In the genomic region with DNA sequence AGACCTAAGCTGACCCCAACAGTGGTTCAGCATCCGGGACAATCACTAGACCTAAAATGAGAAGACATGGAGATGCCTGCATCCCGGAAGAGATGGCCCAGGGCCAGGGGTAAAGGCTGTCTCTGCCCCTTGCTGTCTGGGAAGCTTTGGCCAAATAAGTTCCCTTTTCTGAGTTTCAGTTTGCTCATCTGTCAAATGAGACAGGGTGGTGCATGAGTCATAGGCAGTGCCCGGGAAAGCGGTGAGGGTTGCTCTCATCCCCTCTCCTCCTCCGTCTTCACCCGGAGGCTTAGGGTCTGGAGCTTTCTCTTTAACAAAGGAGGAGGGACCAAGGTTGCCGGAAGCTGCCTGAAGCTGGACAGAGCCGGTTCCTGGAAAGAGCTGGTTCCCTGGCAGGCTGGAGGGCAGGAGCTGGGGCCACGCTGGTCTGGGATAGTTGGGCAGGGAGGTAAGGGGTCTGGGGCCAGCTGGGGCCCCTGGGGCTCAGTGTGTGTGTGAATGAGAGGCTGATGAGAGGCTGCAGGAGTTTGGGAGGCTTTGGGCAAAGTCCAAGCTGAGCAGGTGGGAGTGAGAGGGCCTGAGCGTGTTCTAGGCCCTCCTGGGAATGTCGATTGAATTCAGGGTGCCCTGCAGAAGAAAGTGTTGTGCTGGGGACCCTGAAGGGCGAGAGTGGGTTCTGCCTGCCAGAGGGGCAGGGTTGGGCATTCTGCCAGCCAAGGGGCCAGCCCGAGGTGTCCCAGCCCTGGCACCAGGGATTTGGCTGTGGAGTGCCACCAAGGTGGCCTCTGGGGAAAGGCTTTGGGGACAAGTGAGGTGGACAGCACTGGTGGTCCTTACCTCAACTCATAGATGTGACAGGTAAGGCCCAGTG, we compare ENCODE assay signal across 8 cellular contexts. TPM values are rescaled to one million over a fixed set of nuclear protein-coding genes. Genes with fewer than 3 reads are reported as not detected.
DNase-seq lines count a peak whose midpoint lies in the region; ATAC-seq, FAIRE-seq and TF ChIP-seq lines count a peak whose summit lies in the region.

A gene with protein sequence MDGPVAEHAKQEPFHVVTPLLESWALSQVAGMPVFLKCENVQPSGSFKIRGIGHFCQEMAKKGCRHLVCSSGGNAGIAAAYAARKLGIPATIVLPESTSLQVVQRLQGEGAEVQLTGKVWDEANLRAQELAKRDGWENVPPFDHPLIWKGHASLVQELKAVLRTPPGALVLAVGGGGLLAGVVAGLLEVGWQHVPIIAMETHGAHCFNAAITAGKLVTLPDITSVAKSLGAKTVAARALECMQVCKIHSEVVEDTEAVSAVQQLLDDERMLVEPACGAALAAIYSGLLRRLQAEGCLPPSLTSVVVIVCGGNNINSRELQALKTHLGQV (plus strand): TSS at position 351 of the 871 bp plus-strand sequence. CDS start 5,603 bp downstream, outside the sequence.

- H4K5ac ChIP-seq in H1 (ENCODE audit: insufficient read length, low read depth, low read length), result no peak within 1 kb of the TSS

- POLR2A ChIA-PET in activated CD4-positive, alpha-beta T cell treated with anti-CD3 and anti-CD28 coated beads, Interleukin-2, amount 10 ng/mL, durations not matched to agents 7 days and 5 days (lab: Charles Lee), result interaction anchor here (0.5 to 0.7 kb wide), 3 partner anchors 288 to 1431 kb away, joined by 3 to 8 read pairs (median 3); no protein-coding TSS in a partner anchor
- POLR2A ChIA-PET in H1 (lab: Charles Lee; ENCODE audit: partially characterized antibody), result interaction anchor here (0.6 to 0.9 kb wide), 4 partner anchors 48 to 236 kb away, joined by 3 to 4 read pairs (median 3); no protein-coding TSS in a partner anchor

- in situ Hi-C loops in KBM-7 (cut with MboI; ENCODE audit: low pct_unique_long_range_greater_than_20kb, low sequenced_read_pairs), result no loop called here

- no peak within 1 kb of the TSS for H3K56ac ChIP-seq in H1 (replicated peaks; ENCODE audit: insufficient read length, low read depth, low read length)

- H2BK20ac ChIP-seq in H1 (ENCODE audit: low read length), result no peak within 1 kb of the TSS; the same call in 1 of the 2 replicates

- FAIRE-seq in H1 (lab: Jason Lieb, UNC), result no peak

- H3K23ac ChIP-seq in H1 (ENCODE audit: insufficient read length), result no peak within 1 kb of the TSS

- no peaks in the 10 kb centered on the region for H3K27me3 ChIP-seq in H1 (replicated peaks in 1 of 4; ENCODE audit: control insufficient read depth in 3 of 4, extremely low read depth in 1 of 4, insufficient read depth in 3 of 4, low read length in 3 of 4)
- H3K27me3 ChIP-seq in subcutaneous abdominal adipose tissue (ENCODE audit: control insufficient read depth in 5 of 5, insufficient read depth in 4 of 5, low read length in 5 of 5), result no peaks in the 10 kb centered on the region

- no peak within 1 kb of the TSS for H3K4me3 ChIP-seq in H1 (ENCODE audit: extremely low read depth in 1 of 4, insufficient read depth in 2 of 4, low read depth in 3 of 4, low read length in 4 of 4)
- peak within 1 kb of the TSS; percentile 64 to 77 (median 70) for H3K4me3 ChIP-seq in subcutaneous abdominal adipose tissue (ENCODE audit: low read depth in 1 of 5, low read length in 5 of 5)

- no peaks in the 10 kb centered on the region for H3K79me1 ChIP-seq in H1 (ENCODE audit: low read depth, low read length)

- H3K27me3 Mint-ChIP-seq in activated CD4-positive, alpha-beta T cell treated with anti-CD3 and anti-CD28 coated beads, Interleukin-2, amount 10 ng/mL, durations not matched to agents 7 days and 5 days, result peaks cover 2% of the 10 kb centered on the region
- peaks cover 7% of the 10 kb centered on the region for H3K27me3 Mint-ChIP-seq in memory B cell

- peak within 1 kb of the TSS; percentile 92 for H2BK15ac ChIP-seq in H1 (ENCODE audit: low read length)

- ATAC-seq in memory B cell (ENCODE audit: low read depth), result peak; percentile 96

- H3K4ac ChIP-seq in H1 (replicated peaks; ENCODE audit: insufficient read length, low read depth, low read length), result peak within 1 kb of the TSS; percentile 28

- TF ChIP-seq POLR2A in H1 (IDR thresholded peaks at IDR 0.05; ENCODE audit: control extremely low read depth in 1 of 2, low read depth in 2 of 2, low read length in 2 of 2), result peak in 1 of 2 experiments; percentile 11; a peak in 1 of 3 replicates

- peak within 1 kb of the TSS; percentile 52; the same call in 1 of the 2 replicates for H2BK5ac ChIP-seq in H1 (ENCODE audit: low read depth, low read length)

- H3K4me2 ChIP-seq in H1 (ENCODE audit: insufficient read depth in 1 of 2, low read depth in 2 of 2, low read length in 2 of 2), result peak within 1 kb of the TSS in 1 of 2 experiments; percentile 0; a peak in 1 of 4 replicates

- no peaks in the 10 kb centered on the region for H3K36me3 ChIP-seq in H1 (ENCODE audit: control insufficient read depth in 2 of 4, insufficient read depth in 4 of 4, low read length in 3 of 4)
- H3K36me3 ChIP-seq in subcutaneous abdominal adipose tissue (ENCODE audit: control insufficient read depth in 5 of 5, insufficient read depth in 5 of 5, low read length in 5 of 5), result no peaks in the 10 kb centered on the region

- DNase-seq in activated CD4-positive, alpha-beta T cell treated with anti-CD3 and anti-CD28 coated beads, Interleukin-2, amount 10 ng/mL, durations not matched to agents 7 days and 5 days, result peak; percentile 70
- no peak for DNase-seq in activated CD4-positive, alpha-beta T cell treated with anti-CD3 and anti-CD28 coated beads for 4 hours
- DNase-seq in GOT3 (lab: John Stamatoyannopoulos, UW), result peak; percentile 28
- DNase-seq in KBM-7, result peak; percentile 98
- DNase-seq in SKM-1 (lab: John Stamatoyannopoulos, UW; ENCODE audit: unreplicated experiment), result peak; percentile 58
- DNase-seq in H1 (ENCODE audit: low read depth in 1 of 2, low spot score in 2 of 2), result peak in 1 of 2 experiments; percentile 29
- DNase-seq in memory B cell (ENCODE audit: low spot score in 2 of 2), result peak; percentile 39 to 45

- no peak within 1 kb of the TSS for H3K14ac ChIP-seq in H1 (ENCODE audit: insufficient read length)

- TF ChIP-seq EP300 in H1 (IDR thresholded peaks at IDR 0.05; ENCODE audit: borderline replicate concordance in 1 of 2, low read depth in 2 of 2, low read length in 2 of 2), result no peak

- H3K18ac ChIP-seq in H1 (ENCODE audit: extremely low read depth, low read length), result peak within 1 kb of the TSS; percentile 19

- H4K91ac ChIP-seq in H1 (replicated peaks; ENCODE audit: insufficient read length, low read length), result no peak within 1 kb of the TSS

- TF ChIP-seq CTCF in H1 (IDR thresholded peaks at IDR 0.05; ENCODE audit: control extremely low read depth in 1 of 3, insufficient read depth in 1 of 3, low read depth in 1 of 3, low read length in 3 of 3), result no peak

- peak within 1 kb of the TSS; percentile 92 for H3K4me3 Mint-ChIP-seq in activated CD4-positive, alpha-beta T cell treated with anti-CD3 and anti-CD28 coated beads, Interleukin-2, amount 10 ng/mL, durations not matched to agents 7 days and 5 days
- H3K4me3 Mint-ChIP-seq in memory B cell, result peak within 1 kb of the TSS; percentile 53

- H3K4me1 Mint-ChIP-seq in activated CD4-positive, alpha-beta T cell treated with anti-CD3 and anti-CD28 coated beads, Interleukin-2, amount 10 ng/mL, durations not matched to agents 7 days and 5 days, result peaks cover 21% of the 10 kb centered on the region
- peaks cover 10% of the 10 kb centered on the region for H3K4me1 Mint-ChIP-seq in memory B cell

- H3K27ac Mint-ChIP-seq in activated CD4-positive, alpha-beta T cell treated with anti-CD3 and anti-CD28 coated beads, Interleukin-2, amount 10 ng/mL, durations not matched to agents 7 days and 5 days, result peak within 1 kb of the TSS; percentile 97
- peak within 1 kb of the TSS; percentile 87 for H3K27ac Mint-ChIP-seq in memory B cell

- H4K20me1 ChIP-seq in H1 (replicated peaks in 1 of 2; ENCODE audit: control insufficient read depth in 1 of 2, insufficient read depth in 2 of 2, low read length in 2 of 2), result no peaks in the 10 kb centered on the region

- WGBS in H1 (ENCODE audit: extremely low coverage in 1 of 2, insufficient coverage in 1 of 2, insufficient read length in 1 of 2, insufficient replicate concordance in 2 of 2, low coverage in 1 of 2, low lambda C conversion rate in 2 of 2, missing lambda C conversion rate in 1 of 2), 2 experiments, result 74% methylated on average over 12 of the region's 13 CpGs; no CpG with 5 or more reads in 1 of the 2 experiments

- H3K36me3 Mint-ChIP-seq in activated CD4-positive, alpha-beta T cell treated with anti-CD3 and anti-CD28 coated beads, Interleukin-2, amount 10 ng/mL, durations not matched to agents 7 days and 5 days (ENCODE audit: low read depth), result no peaks in the 10 kb centered on the region
- no peaks in the 10 kb centered on the region for H3K36me3 Mint-ChIP-seq in memory B cell

- peak within 1 kb of the TSS; percentile 28 for H2BK120ac ChIP-seq in H1 (replicated peaks; ENCODE audit: low read depth, low read length)

- 0 out of 2 replicates have a peak within 1 kb of the TSS, but pooled peaks have one; percentile 60 for H2BK12ac ChIP-seq in H1 (ENCODE audit: low read depth, low read length)

- H3K9ac ChIP-seq in H1 (replicated peaks in 1 of 4; ENCODE audit: extremely low read depth in 1 of 4, low read depth in 3 of 4, low read length in 3 of 4) (peak within 1 kb of the TSS in 2 of 4 experiments; percentile 25 to 38; a peak in 2 of 7 replicates), subcutaneous abdominal adipose tissue (ENCODE audit: low read length in 5 of 5) (peak within 1 kb of the TSS; percentile 60 to 81 (median 73))

- peaks cover 5% of the 10 kb centered on the region for H3K23me2 ChIP-seq in H1 (ENCODE audit: low read depth, low read length)

- H3K9me3 ChIP-seq in H1 (ENCODE audit: insufficient read depth in 2 of 2, low read depth in 1 of 2, low read length in 1 of 2) (no peaks in the 10 kb centered on the region), subcutaneous abdominal adipose tissue (ENCODE audit: control insufficient read depth in 5 of 5, low read length in 5 of 5) (no peaks in the 10 kb centered on the region)

- H2AK5ac ChIP-seq in H1 (ENCODE audit: low read depth, low read length), result no peak within 1 kb of the TSS

- H4K8ac ChIP-seq in H1 (ENCODE audit: extremely low read depth, insufficient read depth, low read length), result peak within 1 kb of the TSS; percentile 95

- H2AFZ ChIP-seq in H1 (ENCODE audit: low read length), result peak within 1 kb of the TSS; percentile 4; the same call in 1 of the 2 replicates

- CTCF ChIA-PET in activated CD4-positive, alpha-beta T cell treated with anti-CD3 and anti-CD28 coated beads, Interleukin-2, amount 10 ng/mL, durations not matched to agents 7 days and 5 days (lab: Charles Lee), result interaction anchor here (1.1 kb wide), 1 partner anchor 36 kb away, joined by 3 read pairs; no protein-coding TSS in a partner anchor
- CTCF ChIA-PET in H1 (lab: Charles Lee; ENCODE audit: partially characterized antibody), result interaction anchor here (0.7 to 1.8 kb wide), 4 partner anchors 17 to 118 kb away, joined by 3 to 5 read pairs (median 4); no protein-coding TSS in a partner anchor

- H3K4me1 ChIP-seq in H1 (replicated peaks in 1 of 4; ENCODE audit: control insufficient read depth in 3 of 4, insufficient read depth in 4 of 4, low read length in 3 of 4) (peaks cover 0 to 7% (median 5%) of the 10 kb centered on the region in 4 experiments; a peak in 5 of 7 replicates), subcutaneous abdominal adipose tissue (ENCODE audit: control insufficient read depth in 5 of 5, insufficient read depth in 5 of 5, low read length in 5 of 5) (peaks cover 4 to 34% (median 16%) of the 10 kb centered on the region in 5 donors)

- no peaks in the 10 kb centered on the region for H3K79me2 ChIP-seq in H1 (ENCODE audit: control insufficient read depth in 1 of 2, insufficient read depth in 2 of 2, low read length in 2 of 2)

- no peak within 1 kb of the TSS for H3K27ac ChIP-seq in H1 (ENCODE audit: low read depth, low read length)
- peak within 1 kb of the TSS; percentile 12 for H3K27ac ChIP-seq in subcutaneous abdominal adipose tissue (ENCODE audit: low read depth, low read length)

- TF ChIP-seq RAD21 in H1 (IDR thresholded peaks at IDR 0.05 in 1 of 2, conservative IDR thresholded peaks at IDR 0.05 in 1 of 2; ENCODE audit: low read depth in 2 of 2, low read length in 2 of 2), result no peak

- H3K9me3 Mint-ChIP-seq in activated CD4-positive, alpha-beta T cell treated with anti-CD3 and anti-CD28 coated beads, Interleukin-2, amount 10 ng/mL, durations not matched to agents 7 days and 5 days, result no peaks in the 10 kb centered on the region
- H3K9me3 Mint-ChIP-seq in memory B cell, result no peaks in the 10 kb centered on the region

RNA-seq across cellular contexts. Expression of the gene that starts here (rescaled TPM):
- total RNA-seq in activated CD4-positive, alpha-beta T cell treated with anti-CD3 and anti-CD28 coated beads, Interleukin-2, amount 10 ng/mL, durations not matched to agents 7 days and 5 days, result 1 to 10 TPM; 3.6 to 4.5 TPM
- total RNA-seq in H1 (2021; fragmentation: NEBNext Ultra II Directional; extraction: Animal tissue kit (Norgen Biotek cat#: 25700)), result 0.69 TPM in 1 of 2 replicates, not detected in the other
- polyA plus RNA-seq in H1 (2011; rRNA removed), result 1.3 and 1.7 TPM in 2 replicates
- polyA plus RNA-seq in H1 (2011; cell fraction: cytosol; rRNA removed), result 1.5 TPM
- polyA plus RNA-seq in H1 (2011; cell fraction: nucleus; rRNA removed), result 1.5 TPM
- 0.42 to 0.74 TPM (median 0.53 TPM) in 3 of 4 replicates, not detected in the other for polyA plus RNA-seq in H1 (2012, experiment 1 of 2)
- polyA plus RNA-seq in H1 (2012, experiment 2 of 2), result 0.42 TPM
- polyA plus RNA-seq in H1 (2013, experiment 1 of 2), result 0.28 TPM
- polyA plus RNA-seq in H1 (2013, experiment 2 of 2), result 0.15 TPM
- polyA minus RNA-seq in H1 (2011; rRNA and poly(A)+ RNA removed), result 0.27 TPM in 1 of 2 replicates, not detected in the other
- not detected for polyA minus RNA-seq in H1 (2011; cell fraction: cytosol; rRNA and poly(A)+ RNA removed)
- polyA minus RNA-seq in H1 (2011; cell fraction: nucleus; rRNA and poly(A)+ RNA removed), result not detected

Comparison
In these comparisons a context has a peak if more than half of its experiments do, and no peak if none do; other contexts are left out.
1. DNase-seq: peak in activated CD4-positive, alpha-beta T cell treated with anti-CD3 and anti-CD28 coated beads, Interleukin-2, amount 10 ng/mL, durations not matched to agents 7 days and 5 days (single experiment), GOT3 (single experiment), KBM-7 (single experiment), SKM-1 (single experiment) and memory B cell (2 of 2); none in activated CD4-positive, alpha-beta T cell treated with anti-CD3 and anti-CD28 coated beads for 4 hours (0 of 2).
2. H3K4me3 ChIP-seq: peak in subcutaneous abdominal adipose tissue (5 of 5); none in H1 (0 of 4).